ENCODE assay signal across 17 cellular contexts in genomic region chr15:79130535-79131130, GRCh38. TPM values are rescaled to one million over a fixed set of nuclear protein-coding genes. Genes with fewer than 3 reads are reported as not detected.
A peak's percentile ranks its signal among the peaks of the same experiment; 100 is the strongest.
DNase-seq lines count a peak whose midpoint lies in the region; ATAC-seq, FAIRE-seq and TF ChIP-seq lines count a peak whose summit lies in the region.
"Had no signal": no experiment of that assay in that cellular context is flagged by ENCODE, and none has a peak within 500 bp of the region (broad histone marks: within the 10 kb centered on the region; RNA-seq: fewer than 3 reads in every experiment).

No MANE protein-coding gene starts in this region.

- H3K27ac Mint-ChIP-seq in endothelial cell (ENCODE audit: unreplicated experiment): no peak overlapping the region
- H3K27ac Mint-ChIP-seq in activated T-cell treated with anti-CD3 and anti-CD28 coated beads, Interleukin-2, amount 50 U/mL, for 72 hours: no peak overlapping the region

- H3K4me3 ChIP-seq in HepG2 (replicated peaks in 1 of 3; ENCODE audit: insufficient read depth in 1 of 3, low read depth in 2 of 3, low read length in 3 of 3): no peak overlapping the region
- no peak overlapping the region for H3K4me3 ChIP-seq in right lobe of liver
- H3K4me3 ChIP-seq in OCI-LY3 (ENCODE audit: low read length): no peak overlapping the region
- H3K4me3 ChIP-seq: colonic mucosa, esophagus squamous epithelium, pancreas, transverse colon had no signal

- 3% methylated on average over 4 of the region's 4 CpGs for WGBS in HepG2 (ENCODE audit: low lambda C conversion rate)
- 80% methylated on average over 1 of the region's 4 CpGs for WGBS in right lobe of liver (ENCODE audit: insufficient coverage, low coverage, low lambda C conversion rate, missing lambda C conversion rate)

- no peak for DNase-seq in HepG2 (ENCODE audit: low spot score)
- DNase-seq in right lobe of liver: no peak
- no peak for DNase-seq in endothelial cell (ENCODE audit: low spot score)
- DNase-seq in mucosa of gallbladder (ENCODE audit: low spot score): no peak
- DNase-seq in NCI-H1436 (lab: John Stamatoyannopoulos, UW): no peak
- no peak for DNase-seq in NCI-H2171 treated with DMSO at 0.1 percent for 48 hours (lab: John Stamatoyannopoulos, UW)
- DNase-seq in activated T-cell treated with anti-CD3 and anti-CD28 coated beads, Interleukin-2, amount 50 U/mL, for 72 hours: no peak
- DNase-seq: activated T-cell treated with anti-CD3 and anti-CD28 coated beads for 4 hours; colonic mucosa; esophagus squamous epithelium; KG1; NCI-H1930; NK-92 treated with Interleukin-12 subunit alpha and Interleukin-12 subunit beta, amount 100 ng/mL, for 24 hours; pancreas; transverse colon had no signal

- H3K4me2 ChIP-seq in HepG2 (ENCODE audit: low read depth, low read length): no peak overlapping the region
- no peak overlapping the region for H3K4me2 ChIP-seq in OCI-LY3 (ENCODE audit: low read length)

- no TSS peak for BruUV-seq in HepG2 (replicated peaks; lab: Mats Ljungman, UMichigan)

- no peaks in the 10 kb centered on the region for H3K79me2 ChIP-seq in HepG2 (ENCODE audit: insufficient read depth, low read length)
- no peaks in the 10 kb centered on the region for H3K79me2 ChIP-seq in OCI-LY3 (ENCODE audit: low read length)

- peaks cover 4% of the 10 kb centered on the region for H3K9me3 Mint-ChIP-seq in endothelial cell (ENCODE audit: unreplicated experiment)
- H3K9me3 Mint-ChIP-seq in activated T-cell treated with anti-CD3 and anti-CD28 coated beads, Interleukin-2, amount 50 U/mL, for 72 hours: peaks cover 4% of the 10 kb centered on the region in 2 donors

- CTCF ChIA-PET in HepG2 (lab: Yijun Ruan, JAX; ENCODE audit: low intra/inter-chr PET ratio, low total read pairs): interaction anchor here (1.1 kb wide), 1 partner anchor 54 kb away, joined by 5 read pairs; no protein-coding TSS in a partner anchor

- TF ChIP-seq EP300 in HepG2 (IDR thresholded peaks at IDR 0.05; ENCODE audit: low read depth in 2 of 2, low read length in 2 of 2) (no peak), HepG2 (CRISPR knock-in tag; IDR thresholded peaks at IDR 0.05; ENCODE audit: borderline replicate concordance) (no peak)

- in situ Hi-C loops in HepG2 (cut with HindIII; ENCODE audit: extremely low pct_ligation_motif_present, low pct_unique_long_range_greater_than_20kb): no loop called here

- no peak overlapping the region for H2AFZ ChIP-seq in HepG2 (ENCODE audit: low read length)
- no peak overlapping the region for H2AFZ ChIP-seq in OCI-LY3 (ENCODE audit: low read depth, low read length)

- FAIRE-seq in HepG2 (lab: Jason Lieb, UNC): no peak
- FAIRE-seq: GM12891, pancreas had no signal

- H3K4me1 ChIP-seq in HepG2 (ENCODE audit: insufficient read depth, low read length) (no peaks in the 10 kb centered on the region), right lobe of liver (no peaks in the 10 kb centered on the region), OCI-LY3 (ENCODE audit: low read length) (no peaks in the 10 kb centered on the region)
- H3K4me1 ChIP-seq: colonic mucosa, esophagus squamous epithelium, pancreas, transverse colon had no signal

- no peaks in the 10 kb centered on the region for H3K36me3 Mint-ChIP-seq in endothelial cell (ENCODE audit: low read depth, unreplicated experiment)
- peaks cover 0 to 3% of the 10 kb centered on the region in 2 donors for H3K36me3 Mint-ChIP-seq in activated T-cell treated with anti-CD3 and anti-CD28 coated beads, Interleukin-2, amount 50 U/mL, for 72 hours (ENCODE audit: insufficient read depth in 2 of 2)

- H3K4me3 Mint-ChIP-seq in endothelial cell (ENCODE audit: unreplicated experiment): no peak overlapping the region
- H3K4me3 Mint-ChIP-seq in activated T-cell treated with anti-CD3 and anti-CD28 coated beads, Interleukin-2, amount 50 U/mL, for 72 hours: no peak overlapping the region

- H4K20me1 ChIP-seq in HepG2 (ENCODE audit: insufficient read depth, low read length) (no peaks in the 10 kb centered on the region), OCI-LY3 (ENCODE audit: insufficient read depth, low read length) (no peaks in the 10 kb centered on the region)

- no peak for TF ChIP-seq RAD21 in HepG2 (CRISPR knock-in tag; IDR thresholded peaks at IDR 0.05)

- H3K9ac ChIP-seq in HepG2 (ENCODE audit: insufficient read depth, low read depth, low read length) (no peak overlapping the region), OCI-LY3 (ENCODE audit: low read length) (no peak overlapping the region)

- H3K4me1 Mint-ChIP-seq in endothelial cell (ENCODE audit: unreplicated experiment): no peaks in the 10 kb centered on the region
- no peaks in the 10 kb centered on the region for H3K4me1 Mint-ChIP-seq in activated T-cell treated with anti-CD3 and anti-CD28 coated beads, Interleukin-2, amount 50 U/mL, for 72 hours (ENCODE audit: low read depth)

- H3K27me3 Mint-ChIP-seq in endothelial cell (ENCODE audit: unreplicated experiment): no peaks in the 10 kb centered on the region
- peaks cover 52% of the 10 kb centered on the region for H3K27me3 Mint-ChIP-seq in activated T-cell treated with anti-CD3 and anti-CD28 coated beads, Interleukin-2, amount 50 U/mL, for 72 hours (ENCODE audit: low read depth)

- TF ChIP-seq POLR2A in HepG2 (IDR thresholded peaks at IDR 0.05; ENCODE audit: insufficient read depth in 1 of 2, low read depth in 2 of 2, low read length in 2 of 2) (no peak), right lobe of liver (IDR thresholded peaks at IDR 0.05) (no peak)

- no peak for TF ChIP-seq CTCF in HepG2 (CRISPR knock-in tag; IDR thresholded peaks at IDR 0.05)
- no peak for TF ChIP-seq CTCF in right lobe of liver (IDR thresholded peaks at IDR 0.05)
- peak; percentile 27 for TF ChIP-seq CTCF in OCI-LY3 (IDR thresholded peaks at IDR 0.05; ENCODE audit: low read depth, low read length)
- peak; percentile 63 for TF ChIP-seq CTCF in endothelial cell (IDR thresholded peaks at IDR 0.05; ENCODE audit: unreplicated experiment)

- POLR2A ChIA-PET in HepG2 (lab: Yijun Ruan, JAX): no interaction called here

- H3K27me3 ChIP-seq in HepG2 (ENCODE audit: control insufficient read depth in 1 of 2, insufficient read depth in 2 of 2, low read length in 2 of 2) (peaks cover 0 to 3% of the 10 kb centered on the region in 2 experiments; a peak in 1 of 5 replicates), right lobe of liver (no peaks in the 10 kb centered on the region), OCI-LY3 (ENCODE audit: low read depth, low read length) (peaks cover 60% of the 10 kb centered on the region)
- H3K27me3 ChIP-seq: colonic mucosa, pancreas had no signal

- peak; percentile 47; the same call in 2 of the 3 replicates for ATAC-seq in HepG2
- no peak for ATAC-seq in right lobe of liver
- no peak for ATAC-seq in activated T-cell treated with anti-CD3 and anti-CD28 coated beads, Interleukin-2, amount 50 U/mL, for 72 hours (replicated peaks in 1 of 2)
- ATAC-seq: pancreas had no signal

- H3K36me3 ChIP-seq in HepG2 (replicated peaks in 1 of 2; ENCODE audit: control insufficient read depth in 1 of 2, insufficient read depth in 2 of 2, low read length in 2 of 2) (no peaks in the 10 kb centered on the region), right lobe of liver (no peaks in the 10 kb centered on the region), OCI-LY3 (replicated peaks; ENCODE audit: low read depth, low read length) (no peaks in the 10 kb centered on the region)
- H3K36me3 ChIP-seq: colonic mucosa, esophagus squamous epithelium, pancreas, transverse colon had no signal

- intact Hi-C loops in HepG2 (cut with micrococcal nuclease; ENCODE audit: unreplicated experiment) (no loop called here), right lobe of liver (cut with DNase I) (no loop called here)

- H3K27ac ChIP-seq in HepG2 (ENCODE audit: extremely low read length, insufficient read depth, low read length) (no peak overlapping the region), right lobe of liver (no peak overlapping the region), OCI-LY3 (ENCODE audit: low read length) (no peak overlapping the region)
- H3K27ac ChIP-seq: colonic mucosa, esophagus squamous epithelium, pancreas, transverse colon had no signal

- peaks cover 14% of the 10 kb centered on the region; the same call in 1 of the 2 replicates for H3K9me3 ChIP-seq in HepG2 (ENCODE audit: low read length)
- H3K9me3 ChIP-seq in right lobe of liver: no peaks in the 10 kb centered on the region
- H3K9me3 ChIP-seq in OCI-LY3 (ENCODE audit: insufficient read depth, low read length): no peaks in the 10 kb centered on the region
- H3K9me3 ChIP-seq: colonic mucosa, pancreas, transverse colon had no signal

RNA-seq across cellular contexts. Expression of gene RASGRF1, which starts 40.1 kb away (rescaled TPM):
- total RNA-seq in HepG2 (2016; rRNA removed; fragmentation: Illumina TruSeq; extraction: Trizol) (0.55 TPM in 2 replicates), right lobe of liver (under 1 TPM in 1 of 6 experiments, not detected in 5; 0.29 TPM), endothelial cell (ENCODE audit: unreplicated experiment) (not detected), mucosa of gallbladder (0.32 TPM)
- total RNA-seq in HepG2 (2016; cell fraction: cytosol; rRNA removed; fragmentation: Illumina TruSeq; extraction: Trizol; ENCODE audit: low read depth): 0.51 and 0.71 TPM in 2 replicates
- total RNA-seq in HepG2 (2016; cell fraction: insoluble cytoplasmic fraction; rRNA removed; fragmentation: Illumina TruSeq; extraction: Trizol): 0.09 and 0.13 TPM in 2 replicates
- total RNA-seq in HepG2 (2016; cell fraction: membrane; rRNA removed; fragmentation: Illumina TruSeq; extraction: Trizol): 0.24 and 0.40 TPM in 2 replicates
- total RNA-seq in HepG2 (2016; cell fraction: nucleus; rRNA removed; fragmentation: Illumina TruSeq; extraction: Trizol): 0.34 and 0.78 TPM in 2 replicates
- 1.2 and 3.0 TPM in 2 replicates for polyA plus RNA-seq in HepG2 (2011; rRNA removed)
- polyA plus RNA-seq in HepG2 (2011; cell fraction: cytosol; rRNA removed): 1.0 TPM in 2 replicates
- polyA plus RNA-seq in HepG2 (2011; cell fraction: nucleus; rRNA removed): 2.5 and 3.4 TPM in 2 replicates
- 0.91 and 1.3 TPM in 2 replicates for polyA plus RNA-seq in HepG2 (2012)
- polyA plus RNA-seq in HepG2 (2016; cell fraction: cytosol; fragmentation: Illumina TruSeq; extraction: Trizol; ENCODE audit: low read depth): 0.15 and 0.17 TPM in 2 replicates
- polyA plus RNA-seq in HepG2 (2016; cell fraction: insoluble cytoplasmic fraction; fragmentation: Illumina TruSeq; extraction: Trizol; ENCODE audit: low read depth): 0.09 and 0.22 TPM in 2 replicates
- 0.37 and 0.96 TPM in 2 replicates for polyA plus RNA-seq in HepG2 (2016; cell fraction: membrane; fragmentation: Illumina TruSeq; extraction: Trizol; ENCODE audit: low read depth)
- 0.15 TPM in 1 of 2 replicates, not detected in the other for polyA plus RNA-seq in HepG2 (2016; cell fraction: nucleus; fragmentation: Illumina TruSeq; extraction: Trizol; ENCODE audit: insufficient read depth, low read depth)
- 0.09 and 0.70 TPM in 2 replicates for polyA minus RNA-seq in HepG2 (2011; rRNA and poly(A)+ RNA removed; ENCODE audit: low replicate concordance)
- 0.69 and 1.2 TPM in 2 replicates for polyA minus RNA-seq in HepG2 (2011; cell fraction: cytosol; rRNA and poly(A)+ RNA removed)
- 3.7 and 5.4 TPM in 2 replicates for polyA minus RNA-seq in HepG2 (2011; cell fraction: nucleus; rRNA and poly(A)+ RNA removed)
- total RNA-seq in activated T-cell treated with anti-CD3 and anti-CD28 coated beads, Interleukin-2, amount 50 U/mL, for 72 hours: not detected

Comparison
In these comparisons a context has a peak if more than half of its experiments do, and no peak if none do; other contexts are left out.
1. CTCF ChIP-seq: peak in OCI-LY3 (single experiment) and endothelial cell (single experiment); none in HepG2 (single experiment) and right lobe of liver (0 of 4).